Comparison of ENCODE assay signal across 10 cellular contexts in the genomic region with DNA sequence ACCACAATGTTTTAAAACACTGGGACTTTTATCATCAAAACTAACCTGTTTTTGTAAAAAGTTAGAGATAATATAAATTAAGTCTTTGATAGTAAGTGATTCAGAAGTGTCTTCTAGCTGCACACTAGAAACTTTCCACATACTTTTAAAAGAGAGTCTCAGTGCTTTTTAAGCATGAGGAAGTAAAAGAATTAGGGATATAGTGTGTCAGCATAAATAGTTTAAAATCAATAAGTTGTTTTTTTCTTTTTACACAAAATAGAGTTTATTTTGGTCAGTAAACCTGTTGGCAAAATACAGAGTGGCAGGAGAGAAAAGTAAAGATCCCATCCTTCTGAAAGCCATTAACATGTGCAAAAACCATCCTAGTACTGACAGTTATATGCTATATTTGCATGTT. TPM values are rescaled to one million over a fixed set of nuclear protein-coding genes. Genes with fewer than 3 reads are reported as not detected.
DNase-seq lines count a peak whose midpoint lies in the region; ATAC-seq, FAIRE-seq and TF ChIP-seq lines count a peak whose summit lies in the region.
"Had no signal": no experiment of that assay in that cellular context is flagged by ENCODE, and none has a peak within 500 bp of the region (broad histone marks: within the 10 kb centered on the region; RNA-seq: fewer than 3 reads in every experiment).

No MANE protein-coding gene starts in this region.

- no peaks in the 10 kb centered on the region for H4K20me1 ChIP-seq in keratinocyte (ENCODE audit: control insufficient read depth, extremely low read depth, insufficient read depth, low read length)

- H3K27me3 ChIP-seq in right atrium auricular region: no peaks in the 10 kb centered on the region
- no peaks in the 10 kb centered on the region for H3K27me3 ChIP-seq in keratinocyte (ENCODE audit: control insufficient read depth, extremely low read depth, insufficient read depth, low read length)
- no peaks in the 10 kb centered on the region for H3K27me3 ChIP-seq in upper lobe of right lung
- H3K27me3 ChIP-seq: body of pancreas, left lung had no signal

- H3K9me3 ChIP-seq in right atrium auricular region (no peaks in the 10 kb centered on the region), keratinocyte (ENCODE audit: control insufficient read depth, low read depth, low read length) (no peaks in the 10 kb centered on the region), upper lobe of right lung (no peaks in the 10 kb centered on the region)
- H3K9me3 ChIP-seq: body of pancreas, left lung had no signal

- H3K4me3 ChIP-seq in right atrium auricular region (peak overlapping the region in 1 of 2 donors; percentile 99), keratinocyte (ENCODE audit: control insufficient read depth in 2 of 3, extremely low read depth in 1 of 3, insufficient read depth in 2 of 3, low read depth in 1 of 3, low read length in 3 of 3) (peak overlapping the region; percentile 73 to 96 (median 89)), upper lobe of right lung (no peak overlapping the region)

- H3K36me3 Mint-ChIP-seq in activated T-helper 17 cell treated with anti-CD3 and anti-CD28 coated beads, Interleukin-2, amount 50 U/mL, for 72 hours (ENCODE audit: low read depth): peaks cover 32% of the 10 kb centered on the region

- DNase-seq in right atrium auricular region (ENCODE audit: low spot score) (no peak), cardiac septum (ENCODE audit: low spot score) (no peak), keratinocyte (ENCODE audit: low read depth, low spot score) (no peak), upper lobe of right lung (no peak), NCI-H226 (no peak), pons (ENCODE audit: low spot score) (no peak)
- DNase-seq: body of pancreas, left lung had no signal

- H3K9me3 Mint-ChIP-seq in activated T-helper 17 cell treated with anti-CD3 and anti-CD28 coated beads, Interleukin-2, amount 50 U/mL, for 72 hours: no peaks in the 10 kb centered on the region

- H3K4me2 ChIP-seq in keratinocyte (ENCODE audit: control insufficient read depth, extremely low read depth, insufficient read depth, low read depth, low read length): peak overlapping the region; percentile 86

- ATAC-seq in activated T-helper 17 cell treated with anti-CD3 and anti-CD28 coated beads, Interleukin-2, amount 50 U/mL, for 72 hours (replicated peaks): no peak
- ATAC-seq in upper lobe of right lung (no peak), GM18861 (IDR thresholded peaks at IDR 0.05; ENCODE audit: unreplicated experiment) (no peak)
- ATAC-seq: body of pancreas, left lung had no signal

- peak overlapping the region; percentile 89 for H3K9ac ChIP-seq in keratinocyte (ENCODE audit: control insufficient read depth, extremely low read depth, insufficient read depth, low read length)

- H3K4me3 Mint-ChIP-seq in activated T-helper 17 cell treated with anti-CD3 and anti-CD28 coated beads, Interleukin-2, amount 50 U/mL, for 72 hours: peak overlapping the region; percentile 93

- intact Hi-C loops in cardiac septum (cut with DNase I): no loop called here
- intact Hi-C loops in upper lobe of right lung (cut with DNase I): no loop called here

- TF ChIP-seq CTCF in right atrium auricular region (IDR thresholded peaks at IDR 0.05) (no peak), keratinocyte (optimal IDR thresholded peaks at IDR 0.05 in 1 of 3, IDR thresholded peaks at IDR 0.05 in 1 of 3, conservative IDR thresholded peaks at IDR 0.05 in 1 of 3; ENCODE audit: extremely low read depth in 1 of 3, insufficient read depth in 2 of 3, low read length in 3 of 3) (no peak), upper lobe of right lung (IDR thresholded peaks at IDR 0.05) (no peak)

- peak overlapping the region; percentile 94 to 98 for H3K27ac ChIP-seq in right atrium auricular region
- peak overlapping the region; percentile 80 for H3K27ac ChIP-seq in keratinocyte (ENCODE audit: control insufficient read depth, insufficient read depth, low read length)
- peak overlapping the region; percentile 90 for H3K27ac ChIP-seq in upper lobe of right lung

- dilution Hi-C loops in keratinocyte (cut with MboI; ENCODE audit: extremely low pct_ligation_motif_present, low sequenced_read_pairs): no loop called here

- no peaks in the 10 kb centered on the region for H3K27me3 Mint-ChIP-seq in activated T-helper 17 cell treated with anti-CD3 and anti-CD28 coated beads, Interleukin-2, amount 50 U/mL, for 72 hours

- H3K36me3 ChIP-seq in right atrium auricular region: no peaks in the 10 kb centered on the region
- peaks cover 0 to 6% of the 10 kb centered on the region in 2 experiments for H3K36me3 ChIP-seq in keratinocyte (ENCODE audit: control insufficient read depth in 2 of 2, extremely low read depth in 1 of 2, insufficient read depth in 2 of 2, low read length in 2 of 2)
- no peaks in the 10 kb centered on the region for H3K36me3 ChIP-seq in upper lobe of right lung

- peak overlapping the region; percentile 91 for H3K27ac Mint-ChIP-seq in activated T-helper 17 cell treated with anti-CD3 and anti-CD28 coated beads, Interleukin-2, amount 50 U/mL, for 72 hours

- H3K4me1 Mint-ChIP-seq in activated T-helper 17 cell treated with anti-CD3 and anti-CD28 coated beads, Interleukin-2, amount 50 U/mL, for 72 hours: peaks cover 8% of the 10 kb centered on the region

- peaks cover 3% of the 10 kb centered on the region for H3K9me1 ChIP-seq in keratinocyte (ENCODE audit: control insufficient read depth, extremely low read depth, insufficient read depth, low read length)

- H2AFZ ChIP-seq in keratinocyte (ENCODE audit: control insufficient read depth, low read length): no peak overlapping the region

- peaks cover 62% of the 10 kb centered on the region for H3K79me2 ChIP-seq in keratinocyte (ENCODE audit: control insufficient read depth, insufficient read depth, low read length)

- H3K4me1 ChIP-seq in right atrium auricular region: peaks cover 0 to 13% of the 10 kb centered on the region in 2 donors
- peaks cover 13% of the 10 kb centered on the region for H3K4me1 ChIP-seq in keratinocyte (ENCODE audit: control insufficient read depth, extremely low read depth, insufficient read depth, low read length)
- H3K4me1 ChIP-seq in upper lobe of right lung: peaks cover 11% of the 10 kb centered on the region

- FAIRE-seq in keratinocyte (lab: Jason Lieb, UNC): no peak

RNA-seq across cellular contexts. Expression of gene DNM1L, which starts 1.7 kb away (rescaled TPM):
- total RNA-seq in right atrium auricular region: 10 to 100 TPM; 33.6 to 51.1 TPM
- total RNA-seq in cardiac septum: 67.3 TPM
- total RNA-seq in activated T-helper 17 cell treated with anti-CD3 and anti-CD28 coated beads, Interleukin-2, amount 50 U/mL, for 72 hours: 10 to 100 TPM; 44.7 to 67.6 TPM
- polyA plus RNA-seq in keratinocyte: 64.8 to 115 TPM (median 89.5 TPM) in 3 replicates
- polyA plus RNA-seq in keratinocyte (2011; ENCODE audit: low read depth): 65.1 TPM
- 51.7 and 83.9 TPM in 2 replicates for polyA plus RNA-seq in keratinocyte (2011; cell fraction: cytosol; rRNA removed)
- 108 and 137 TPM in 2 replicates for polyA plus RNA-seq in keratinocyte (2011; cell fraction: nucleus; rRNA removed)
- 37.4 and 85.2 TPM in 2 replicates for polyA plus RNA-seq in keratinocyte (2012; ENCODE audit: low replicate concordance)
- polyA minus RNA-seq in keratinocyte: 84.1 to 115 TPM (median 90.5 TPM) in 3 replicates
- 57.4 TPM for polyA minus RNA-seq in keratinocyte (2011; cell fraction: cytosol; rRNA and poly(A)+ RNA removed)
- polyA minus RNA-seq in keratinocyte (2011; cell fraction: nucleus; rRNA and poly(A)+ RNA removed): 80.5 and 124 TPM in 2 replicates
- 48.5 TPM for total RNA-seq in upper lobe of right lung
